In the genomic region with DNA sequence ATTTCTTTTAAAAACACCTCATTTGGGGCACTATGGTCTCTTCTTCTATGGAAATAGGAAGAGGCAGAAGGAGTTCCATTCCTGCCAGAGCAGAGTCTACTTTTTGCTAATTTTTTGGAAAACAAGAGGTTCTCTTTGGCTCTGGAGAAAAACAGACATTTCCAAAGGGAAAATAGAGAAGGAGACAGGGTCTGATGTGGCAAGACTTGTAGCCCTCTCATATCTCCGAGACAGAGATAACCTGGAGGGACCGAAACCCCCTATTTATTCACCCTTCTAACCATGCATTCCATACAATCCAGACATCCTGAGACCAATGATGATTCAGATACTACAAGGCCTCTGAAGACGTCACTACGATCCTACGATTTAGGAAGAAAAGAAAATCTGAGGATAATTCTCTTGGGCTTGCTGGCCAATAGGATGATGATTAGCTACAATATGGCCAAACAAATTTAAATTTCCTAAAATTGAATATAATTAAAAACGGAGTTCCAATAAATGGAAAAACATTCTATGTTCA, we compare ENCODE assay signal across 1 cellular context.
TF ChIP-seq lines count a peak whose summit lies in the region.

No MANE protein-coding gene starts in this region.

TF ChIP-seq in endothelial cell of umbilical vein, 7 proteins besides CTCF, POLR2A, EP300 and RAD21 (continued from another document):
- TF ChIP-seq, protein P1, sequence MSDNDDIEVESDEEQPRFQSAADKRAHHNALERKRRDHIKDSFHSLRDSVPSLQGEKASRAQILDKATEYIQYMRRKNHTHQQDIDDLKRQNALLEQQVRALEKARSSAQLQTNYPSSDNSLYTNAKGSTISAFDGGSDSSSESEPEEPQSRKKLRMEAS (IDR thresholded peaks at IDR 0.05; ENCODE audit: insufficient read depth, insufficient read length): no peak
- TF ChIP-seq JUN (IDR thresholded peaks at IDR 0.05; ENCODE audit: borderline replicate concordance, insufficient read depth, insufficient read length, low read depth) (no peak), POLR2AphosphoS5 (IDR thresholded peaks at IDR 0.05; ENCODE audit: insufficient read depth, low read depth, low read length) (no peak)
